Comparison of ENCODE assay signal across 15 cellular contexts in the genomic region with DNA sequence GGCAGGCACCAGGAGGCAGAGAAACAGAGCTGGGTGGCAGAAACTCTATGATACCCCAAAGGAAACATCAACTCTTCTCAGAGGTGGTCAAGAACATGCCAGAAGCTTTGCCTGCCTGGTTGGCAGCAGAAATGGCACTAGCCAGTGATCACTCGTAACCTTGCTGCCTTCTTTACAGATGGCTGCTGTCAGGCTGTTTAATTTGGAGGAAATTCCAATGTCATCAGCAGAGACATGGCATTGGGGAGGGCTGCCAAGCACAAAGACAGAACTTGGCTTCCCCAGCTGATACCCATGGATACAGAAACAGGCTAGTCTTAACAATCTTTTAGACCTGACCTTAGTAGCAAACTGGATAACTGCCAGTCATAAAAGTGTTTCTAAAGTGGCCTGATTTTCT.
DNase-seq lines count a peak whose midpoint lies in the region; ATAC-seq, FAIRE-seq and TF ChIP-seq lines count a peak whose summit lies in the region.
"Had no signal": no experiment of that assay in that cellular context is flagged by ENCODE, and none has a peak within 500 bp of the region (broad histone marks: within the 10 kb centered on the region; RNA-seq: fewer than 3 reads in every experiment).

No MANE protein-coding gene starts in this region.

- H3K4me2 ChIP-seq in osteoblast (ENCODE audit: insufficient read depth, low read length) = no peak overlapping the region
- H3K4me2 ChIP-seq: A549 had no signal

- H3K36me3 ChIP-seq in osteoblast (ENCODE audit: insufficient read depth, low read length) (no peaks in the 10 kb centered on the region), small intestine (ENCODE audit: control insufficient read depth in 2 of 2, insufficient read depth in 2 of 2, low read length in 2 of 2) (no peaks in the 10 kb centered on the region)

- H3K4me3 ChIP-seq in AG04450 (ENCODE audit: low read depth, low read length) = no peak overlapping the region
- H3K4me3 ChIP-seq in osteoblast (ENCODE audit: insufficient read depth, low read length) = no peak overlapping the region
- H3K4me3 ChIP-seq in small intestine (ENCODE audit: low read depth in 1 of 2, low read length in 2 of 2) = no peak overlapping the region
- H3K4me3 ChIP-seq: A549 had no signal

- intact Hi-C loops in Right ventricle myocardium superior (cut with DNase I) = no loop called here

- no peak for TF ChIP-seq CTCF in AG04450 (IDR thresholded peaks at IDR 0.05; ENCODE audit: low read depth, low read length)
- TF ChIP-seq CTCF in osteoblast (IDR thresholded peaks at IDR 0.05; ENCODE audit: extremely low read depth, low read depth, low read length) = no peak

- H3K79me2 ChIP-seq in osteoblast (ENCODE audit: insufficient read depth, low read length) = no peaks in the 10 kb centered on the region

- 75 to 100% (median 96%) methylated on average over 1 of the region's 1 CpG for WGBS in small intestine, 3 donors

- H2AFZ ChIP-seq in osteoblast (ENCODE audit: low read length) = no peak overlapping the region

- no peak for DNase-seq in AG04450 (ENCODE audit: low read depth, low spot score)
- DNase-seq in Right ventricle myocardium superior = no peak
- no peak for DNase-seq in osteoblast (ENCODE audit: insufficient read length, low spot score, missing footprints)
- no peak for DNase-seq in NCI-H2227 treated with DMSO at 0.1 percent for 48 hours (lab: John Stamatoyannopoulos, UW)
- DNase-seq in small intestine = no peak
- no peak for DNase-seq in islet precursor cell
- no peak for DNase-seq in CD1c-positive myeloid dendritic cell (ENCODE audit: extremely low spot score)
- DNase-seq: COR-L47, foreskin melanocyte, GF-D8, NCI-H2029 treated with DMSO at 0.1 percent for 48 hours, SW 1271 had no signal

- no peaks in the 10 kb centered on the region for H4K20me1 ChIP-seq in osteoblast (ENCODE audit: insufficient read depth, low read length)

- peak overlapping the region; percentile 89 for H3K27ac ChIP-seq in AG04450 (ENCODE audit: low read depth, low read length)
- H3K27ac ChIP-seq in osteoblast (ENCODE audit: low read depth, low read length) = peak overlapping the region; percentile 87
- no peak overlapping the region for H3K27ac ChIP-seq in small intestine (ENCODE audit: low read depth in 1 of 2, low read length in 1 of 2)

- CTCF ChIA-PET in AG04450 (lab: Charles Lee) = no interaction called here

- POLR2A ChIA-PET in AG04450 (lab: Yijun Ruan, JAX) = no interaction called here

- H3K9me3 ChIP-seq in AG04450 (ENCODE audit: control insufficient read depth, insufficient read depth, low read length) (no peaks in the 10 kb centered on the region), osteoblast (ENCODE audit: low read depth, low read length) (no peaks in the 10 kb centered on the region), small intestine (ENCODE audit: control insufficient read depth, low read depth) (no peaks in the 10 kb centered on the region)
- H3K9me3 ChIP-seq: A549 had no signal

- H3K4me1 ChIP-seq in osteoblast (ENCODE audit: insufficient read depth, low read length) = peaks cover 31% of the 10 kb centered on the region
- H3K4me1 ChIP-seq in small intestine (ENCODE audit: control insufficient read depth in 2 of 2, insufficient read depth in 1 of 2, low read depth in 1 of 2, low read length in 1 of 2) = peaks cover 2 to 4% of the 10 kb centered on the region in 2 donors
- H3K4me1 ChIP-seq: A549 had no signal

- no peak for FAIRE-seq in small intestine (lab: Jason Lieb, UNC)
- FAIRE-seq: A549, GM19239 had no signal

- ATAC-seq in SK-N-SH treated with all-trans-retinoic acid at 6 μM for 48 hours (peak; percentile 69), Right ventricle myocardium superior (ENCODE audit: poor library complexity) (peak; percentile 81)
- ATAC-seq: A549 had no signal

- no peaks in the 10 kb centered on the region for H3K27me3 ChIP-seq in AG04450 (ENCODE audit: control insufficient read depth, insufficient read depth, low read length)
- no peaks in the 10 kb centered on the region for H3K27me3 ChIP-seq in osteoblast (ENCODE audit: insufficient read depth, low read length)
- H3K27me3 ChIP-seq in small intestine (ENCODE audit: control insufficient read depth in 2 of 2, insufficient read depth in 2 of 2, low read length in 2 of 2) = no peaks in the 10 kb centered on the region

TF ChIP-seq in SK-N-SH treated with all-trans-retinoic acid at 6 μM for 48 hours, 23 proteins besides CTCF, POLR2A, EP300 and RAD21:
- TF ChIP-seq, protein P1, sequence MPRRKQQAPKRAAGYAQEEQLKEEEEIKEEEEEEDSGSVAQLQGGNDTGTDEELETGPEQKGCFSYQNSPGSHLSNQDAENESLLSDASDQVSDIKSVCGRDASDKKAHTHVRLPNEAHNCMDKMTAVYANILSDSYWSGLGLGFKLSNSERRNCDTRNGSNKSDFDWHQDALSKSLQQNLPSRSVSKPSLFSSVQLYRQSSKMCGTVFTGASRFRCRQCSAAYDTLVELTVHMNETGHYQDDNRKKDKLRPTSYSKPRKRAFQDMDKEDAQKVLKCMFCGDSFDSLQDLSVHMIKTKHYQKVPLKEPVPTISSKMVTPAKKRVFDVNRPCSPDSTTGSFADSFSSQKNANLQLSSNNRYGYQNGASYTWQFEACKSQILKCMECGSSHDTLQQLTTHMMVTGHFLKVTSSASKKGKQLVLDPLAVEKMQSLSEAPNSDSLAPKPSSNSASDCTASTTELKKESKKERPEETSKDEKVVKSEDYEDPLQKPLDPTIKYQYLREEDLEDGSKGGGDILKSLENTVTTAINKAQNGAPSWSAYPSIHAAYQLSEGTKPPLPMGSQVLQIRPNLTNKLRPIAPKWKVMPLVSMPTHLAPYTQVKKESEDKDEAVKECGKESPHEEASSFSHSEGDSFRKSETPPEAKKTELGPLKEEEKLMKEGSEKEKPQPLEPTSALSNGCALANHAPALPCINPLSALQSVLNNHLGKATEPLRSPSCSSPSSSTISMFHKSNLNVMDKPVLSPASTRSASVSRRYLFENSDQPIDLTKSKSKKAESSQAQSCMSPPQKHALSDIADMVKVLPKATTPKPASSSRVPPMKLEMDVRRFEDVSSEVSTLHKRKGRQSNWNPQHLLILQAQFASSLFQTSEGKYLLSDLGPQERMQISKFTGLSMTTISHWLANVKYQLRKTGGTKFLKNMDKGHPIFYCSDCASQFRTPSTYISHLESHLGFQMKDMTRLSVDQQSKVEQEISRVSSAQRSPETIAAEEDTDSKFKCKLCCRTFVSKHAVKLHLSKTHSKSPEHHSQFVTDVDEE (CRISPR knock-in tag; IDR thresholded peaks at IDR 0.05) = no peak
- no peak for TF ChIP-seq ZNF70 (CRISPR knock-in tag; IDR thresholded peaks at IDR 0.05)
- TF ChIP-seq, protein P2, sequence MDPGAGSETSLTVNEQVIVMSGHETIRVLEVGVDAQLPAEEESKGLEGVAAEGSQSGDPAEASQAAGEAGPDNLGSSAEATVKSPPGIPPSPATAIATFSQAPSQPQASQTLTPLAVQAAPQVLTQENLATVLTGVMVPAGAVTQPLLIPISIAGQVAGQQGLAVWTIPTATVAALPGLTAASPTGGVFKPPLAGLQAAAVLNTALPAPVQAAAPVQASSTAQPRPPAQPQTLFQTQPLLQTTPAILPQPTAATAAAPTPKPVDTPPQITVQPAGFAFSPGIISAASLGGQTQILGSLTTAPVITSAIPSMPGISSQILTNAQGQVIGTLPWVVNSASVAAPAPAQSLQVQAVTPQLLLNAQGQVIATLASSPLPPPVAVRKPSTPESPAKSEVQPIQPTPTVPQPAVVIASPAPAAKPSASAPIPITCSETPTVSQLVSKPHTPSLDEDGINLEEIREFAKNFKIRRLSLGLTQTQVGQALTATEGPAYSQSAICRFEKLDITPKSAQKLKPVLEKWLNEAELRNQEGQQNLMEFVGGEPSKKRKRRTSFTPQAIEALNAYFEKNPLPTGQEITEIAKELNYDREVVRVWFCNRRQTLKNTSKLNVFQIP (CRISPR knock-in tag; IDR thresholded peaks at IDR 0.05; ENCODE audit: borderline replicate concordance, low read depth) = no peak
- TF ChIP-seq ZNF565 (CRISPR knock-in tag; conservative IDR thresholded peaks at IDR 0.05; ENCODE audit: low read depth) = no peak
- no peak for TF ChIP-seq GLIS3 (CRISPR knock-in tag; IDR thresholded peaks at IDR 0.05)
- no peak for TF ChIP-seq TCF4 (CRISPR knock-in tag; IDR thresholded peaks at IDR 0.05; ENCODE audit: borderline replicate concordance)
- TF ChIP-seq BACH2 (CRISPR knock-in tag; IDR thresholded peaks at IDR 0.05; ENCODE audit: borderline replicate concordance) = no peak

Comparison
In these comparisons a context has a peak if more than half of its experiments do, and no peak if none do; other contexts are left out.
1. H3K27ac ChIP-seq: peak in AG04450 (single experiment) and osteoblast (single experiment); none in small intestine (0 of 2).